Comparison of ENCODE assay signal across 26 cellular contexts in the genomic region with DNA sequence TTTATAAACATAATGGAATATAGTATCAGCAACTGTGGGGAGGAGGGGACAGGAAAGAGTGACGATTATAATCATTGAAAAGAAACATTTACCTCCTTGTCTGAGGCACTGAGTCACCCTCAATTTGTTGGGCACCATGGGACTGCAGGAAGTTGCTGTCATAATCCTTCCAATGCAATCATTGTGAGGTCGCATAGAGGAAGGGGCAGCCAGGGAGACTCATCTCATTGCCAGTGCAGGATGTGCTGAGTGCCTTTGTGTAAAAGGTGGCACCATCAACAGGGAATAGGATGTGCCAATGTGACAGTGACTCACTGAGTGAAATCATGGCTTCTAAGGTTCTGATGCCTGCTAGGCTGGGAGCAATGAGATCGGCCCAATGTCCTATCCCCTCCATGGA.
DNase-seq lines count a peak whose midpoint lies in the region; ATAC-seq and TF ChIP-seq lines count a peak whose summit lies in the region.
"Had no signal": no experiment of that assay in that cellular context is flagged by ENCODE, and none has a peak within 500 bp of the region (broad histone marks: within the 10 kb centered on the region; RNA-seq: fewer than 3 reads in every experiment).

No MANE protein-coding gene starts in this region.

- no peak for TF ChIP-seq CTCF in fibroblast of mammary gland (conservative IDR thresholded peaks at IDR 0.05; ENCODE audit: control insufficient read depth, insufficient read depth, low read depth, low read length)

- no peak overlapping the region for H3K4me3 ChIP-seq in fibroblast of mammary gland (ENCODE audit: control insufficient read depth, low read depth, low read length)
- H3K4me3 ChIP-seq: dorsolateral prefrontal cortex, K562, smooth muscle cell had no signal

- ATAC-seq in HG02759 (IDR thresholded peaks at IDR 0.05; ENCODE audit: unreplicated experiment) (no peak), GM18907 (IDR thresholded peaks at IDR 0.05; ENCODE audit: unreplicated experiment) (no peak)
- ATAC-seq: activated CD4-positive, alpha-beta T cell treated with anti-CD3 and anti-CD28 coated beads for 36 hours; activated T-cell treated with anti-CD3 and anti-CD28 coated beads, Interleukin-2, amount 50 U/mL, for 72 hours; K562; stimulated activated memory B cell treated with anti-CD40 and anti-IgM and Interleukin-4, amounts not matched to agents 10 μg/mL and 1 μg/mL and 100 μg/mL, for 72 hours; T-cell had no signal

- peak; percentile 5 for DNase-seq in DMS153 (lab: John Stamatoyannopoulos, UW)
- no peak for DNase-seq in DMS153 treated with DMSO at 0.1 percent for 48 hours (lab: John Stamatoyannopoulos, UW; ENCODE audit: unreplicated experiment)
- DNase-seq in T1000 (lab: John Stamatoyannopoulos, UW) = peak; percentile 20
- peak; percentile 32 for DNase-seq in fibroblast of mammary gland (ENCODE audit: low read depth)
- DNase-seq in HT-29 (ENCODE audit: low spot score) = no peak
- DNase-seq in activated naive CD4-positive, alpha-beta T cell (lab: John Stamatoyannopoulos, UW) = no peak
- DNase-seq: activated CD4-positive, alpha-beta T cell treated with anti-CD3 and anti-CD28 coated beads for 36 hours; activated naive CD4-positive, alpha-beta T cell treated with anti-CD3 and anti-CD28 coated beads, Interleukin-2, amount 50 U/mL, for 16 hours; activated T-cell treated with anti-CD3 and anti-CD28 coated beads, Interleukin-2, amount 50 U/mL, for 72 hours; anterior cingulate cortex; CD8-positive, alpha-beta memory T cell; central memory CD4-positive, alpha-beta T cell; dorsolateral prefrontal cortex; erythroblast; kidney glomerular epithelial cell; MV-4-11; NCI-H1694 treated with DMSO at 0.1 percent for 48 hours; NCI-H226; NCI-H774; SHP77; T-cell had no signal

Comparison
In these comparisons a context has a peak if more than half of its experiments do, and no peak if none do; other contexts are left out.
1. DNase-seq: peak in DMS153 (single experiment), T1000 (single experiment) and fibroblast of mammary gland (single experiment); none in DMS153 treated with DMSO at 0.1 percent for 48 hours (single experiment), HT-29 (single experiment) and activated naive CD4-positive, alpha-beta T cell (0 of 4).